1 cellular context compared by ENCODE assay signal in genomic region chr3:124660606-124661005, GRCh38.
TF ChIP-seq lines count a peak whose summit lies in the region.

No MANE protein-coding gene starts in this region.

TF ChIP-seq in GM12878, 131 proteins besides CTCF, POLR2A, EP300 and RAD21:
- TF ChIP-seq MEF2B (IDR thresholded peaks at IDR 0.05; ENCODE audit: partially characterized antibody, poor library complexity, severe bottlenecking) (peak; percentile 66), NRF1 (conservative IDR thresholded peaks at IDR 0.05; ENCODE audit: low read depth, low read length) (no peak)
